3 cellular contexts compared by ENCODE assay signal in genomic region chr19:10044390-10044789, GRCh38.
TF ChIP-seq lines count a peak whose summit lies in the region.

No MANE protein-coding gene starts in this region.

TF ChIP-seq in A549, 52 proteins besides CTCF, POLR2A, EP300 and RAD21:
- TF ChIP-seq TFCP2L1 (CRISPR knock-in tag; IDR thresholded peaks at IDR 0.05) (no peak), PHF8 (IDR thresholded peaks at IDR 0.05; ENCODE audit: borderline replicate concordance, low read depth) (no peak), ZFP36 (IDR thresholded peaks at IDR 0.05; ENCODE audit: borderline replicate concordance, partially characterized antibody) (no peak), FOXS1 (CRISPR knock-in tag; IDR thresholded peaks at IDR 0.05) (no peak), USF2 (IDR thresholded peaks at IDR 0.05) (peak; percentile 75), E2F6 (IDR thresholded peaks at IDR 0.05; ENCODE audit: borderline replicate concordance, low read depth) (no peak), CEBPB (IDR thresholded peaks at IDR 0.05) (no peak), HES2 (IDR thresholded peaks at IDR 0.05) (no peak), BHLHE40 (IDR thresholded peaks at IDR 0.05; ENCODE audit: low read depth, low read length) (no peak)

TF ChIP-seq in GM12878, 131 proteins besides CTCF, POLR2A, EP300 and RAD21:
- TF ChIP-seq SIX5 (IDR thresholded peaks at IDR 0.05; ENCODE audit: low read depth, low read length, severe bottlenecking) (peak; percentile 67), FOS (IDR thresholded peaks at IDR 0.05; ENCODE audit: borderline replicate concordance, extremely low read depth, insufficient read length) (no peak), RCOR1 (conservative IDR thresholded peaks at IDR 0.05; ENCODE audit: low read depth, low read length) (no peak), CUX1 (IDR thresholded peaks at IDR 0.05; ENCODE audit: insufficient replicate concordance, low read depth, low read length) (no peak), HCFC1 (IDR thresholded peaks at IDR 0.05; ENCODE audit: low read length) (peak; percentile 59), EGR1 (IDR thresholded peaks at IDR 0.05; ENCODE audit: borderline replicate concordance in 1 of 2, low read depth in 2 of 2, low read length in 2 of 2) (no peak), POLR2AphosphoS5 (IDR thresholded peaks at IDR 0.05; ENCODE audit: low read length) (no peak), NFIC (IDR thresholded peaks at IDR 0.05; ENCODE audit: low read depth, low read length) (no peak), YY1 (IDR thresholded peaks at IDR 0.05; ENCODE audit: low read depth, low read length) (peak; percentile 68), CBFB (IDR thresholded peaks at IDR 0.05; ENCODE audit: low read depth) (no peak), USF1 (IDR thresholded peaks at IDR 0.05; ENCODE audit: borderline replicate concordance, extremely low read length, insufficient read depth, low read depth, low read length) (peak; percentile 73), ATF3 (IDR thresholded peaks at IDR 0.05; ENCODE audit: borderline replicate concordance, extremely low read depth, low read depth, low read length) (peak; percentile 50; the same call in 1 of the 2 replicates)

TF ChIP-seq in SK-N-SH, 30 proteins besides CTCF, POLR2A, EP300 and RAD21:
- no peak for TF ChIP-seq SMC3 (IDR thresholded peaks at IDR 0.05; ENCODE audit: low read depth, low read length)
- no peak for TF ChIP-seq POLR2AphosphoS5 (IDR thresholded peaks at IDR 0.05; ENCODE audit: low read depth, low read length)
- TF ChIP-seq TCF12 (IDR thresholded peaks at IDR 0.05), result no peak
- no peak for TF ChIP-seq NFIC (IDR thresholded peaks at IDR 0.05; ENCODE audit: borderline replicate concordance)
- TF ChIP-seq RCOR1 (IDR thresholded peaks at IDR 0.05; ENCODE audit: low read length), result no peak
- TF ChIP-seq RXRA (IDR thresholded peaks at IDR 0.05; ENCODE audit: borderline replicate concordance, low read depth), result no peak
- no peak for TF ChIP-seq ZBTB33 (IDR thresholded peaks at IDR 0.05; ENCODE audit: borderline replicate concordance, low read depth)
- no peak for TF ChIP-seq GABPA (IDR thresholded peaks at IDR 0.05; ENCODE audit: low read depth)
- no peak for TF ChIP-seq RFX5 (IDR thresholded peaks at IDR 0.05; ENCODE audit: low read length)
- no peak for TF ChIP-seq SIN3A (IDR thresholded peaks at IDR 0.05; ENCODE audit: borderline replicate concordance, low read depth, low read length)
- TF ChIP-seq PBX3 (IDR thresholded peaks at IDR 0.05), result no peak
- no peak for TF ChIP-seq EZH2phosphoT487 (IDR thresholded peaks at IDR 0.05; ENCODE audit: borderline replicate concordance, low read depth)
- TF ChIP-seq TEAD4 (IDR thresholded peaks at IDR 0.05; ENCODE audit: borderline replicate concordance, insufficient read depth), result no peak
- TF ChIP-seq TAF1 (IDR thresholded peaks at IDR 0.05; ENCODE audit: borderline replicate concordance, low read depth, low read length), result no peak
- TF ChIP-seq JUND (IDR thresholded peaks at IDR 0.05), result no peak
- no peak for TF ChIP-seq ELF1 (IDR thresholded peaks at IDR 0.05)
- no peak for TF ChIP-seq MAX (IDR thresholded peaks at IDR 0.05; ENCODE audit: low read depth)
